1 cellular context compared by ENCODE assay signal in the genomic region with DNA sequence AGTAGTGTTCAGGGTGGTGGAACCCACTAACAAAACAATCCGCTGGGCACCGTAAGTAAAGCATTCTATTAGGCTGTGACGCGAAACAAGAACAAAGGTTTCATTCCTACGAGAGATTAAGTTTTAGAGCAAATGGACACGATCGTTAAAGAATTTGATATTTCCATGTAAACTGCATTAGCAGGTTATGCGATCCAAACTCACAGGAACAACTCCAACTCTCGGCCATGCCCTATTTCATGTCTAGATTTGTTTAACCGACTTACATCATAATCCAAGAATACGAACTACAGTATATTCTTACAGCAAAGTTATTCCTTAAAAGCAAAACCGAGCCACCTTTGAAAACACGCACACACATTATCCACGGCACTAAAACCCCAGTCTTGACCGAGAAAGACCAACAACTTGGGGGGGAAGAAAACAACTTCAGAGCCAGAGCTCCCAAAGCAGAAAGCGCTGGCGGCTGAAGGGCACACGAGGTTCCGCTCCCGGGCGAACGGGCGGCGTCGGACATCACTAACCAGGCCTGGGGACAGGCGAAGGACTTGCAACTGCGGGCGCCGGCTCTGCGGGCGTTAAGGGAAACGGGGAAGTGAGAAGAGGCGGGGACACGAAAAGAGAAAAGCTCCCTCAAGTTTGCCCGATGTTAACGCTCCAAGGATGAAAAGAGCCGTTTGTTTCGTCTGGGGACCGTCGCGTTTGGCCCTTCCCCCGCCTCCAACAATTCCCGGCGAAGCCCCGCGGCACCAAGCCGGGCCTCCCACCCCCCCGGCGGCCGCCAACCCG.
TF ChIP-seq lines count a peak whose summit lies in the region.

No MANE protein-coding gene starts in this region.

TF ChIP-seq in K562, 482 proteins besides CTCF, POLR2A, EP300 and RAD21 (continued from another document and continues in another):
- TF ChIP-seq, protein P1, sequence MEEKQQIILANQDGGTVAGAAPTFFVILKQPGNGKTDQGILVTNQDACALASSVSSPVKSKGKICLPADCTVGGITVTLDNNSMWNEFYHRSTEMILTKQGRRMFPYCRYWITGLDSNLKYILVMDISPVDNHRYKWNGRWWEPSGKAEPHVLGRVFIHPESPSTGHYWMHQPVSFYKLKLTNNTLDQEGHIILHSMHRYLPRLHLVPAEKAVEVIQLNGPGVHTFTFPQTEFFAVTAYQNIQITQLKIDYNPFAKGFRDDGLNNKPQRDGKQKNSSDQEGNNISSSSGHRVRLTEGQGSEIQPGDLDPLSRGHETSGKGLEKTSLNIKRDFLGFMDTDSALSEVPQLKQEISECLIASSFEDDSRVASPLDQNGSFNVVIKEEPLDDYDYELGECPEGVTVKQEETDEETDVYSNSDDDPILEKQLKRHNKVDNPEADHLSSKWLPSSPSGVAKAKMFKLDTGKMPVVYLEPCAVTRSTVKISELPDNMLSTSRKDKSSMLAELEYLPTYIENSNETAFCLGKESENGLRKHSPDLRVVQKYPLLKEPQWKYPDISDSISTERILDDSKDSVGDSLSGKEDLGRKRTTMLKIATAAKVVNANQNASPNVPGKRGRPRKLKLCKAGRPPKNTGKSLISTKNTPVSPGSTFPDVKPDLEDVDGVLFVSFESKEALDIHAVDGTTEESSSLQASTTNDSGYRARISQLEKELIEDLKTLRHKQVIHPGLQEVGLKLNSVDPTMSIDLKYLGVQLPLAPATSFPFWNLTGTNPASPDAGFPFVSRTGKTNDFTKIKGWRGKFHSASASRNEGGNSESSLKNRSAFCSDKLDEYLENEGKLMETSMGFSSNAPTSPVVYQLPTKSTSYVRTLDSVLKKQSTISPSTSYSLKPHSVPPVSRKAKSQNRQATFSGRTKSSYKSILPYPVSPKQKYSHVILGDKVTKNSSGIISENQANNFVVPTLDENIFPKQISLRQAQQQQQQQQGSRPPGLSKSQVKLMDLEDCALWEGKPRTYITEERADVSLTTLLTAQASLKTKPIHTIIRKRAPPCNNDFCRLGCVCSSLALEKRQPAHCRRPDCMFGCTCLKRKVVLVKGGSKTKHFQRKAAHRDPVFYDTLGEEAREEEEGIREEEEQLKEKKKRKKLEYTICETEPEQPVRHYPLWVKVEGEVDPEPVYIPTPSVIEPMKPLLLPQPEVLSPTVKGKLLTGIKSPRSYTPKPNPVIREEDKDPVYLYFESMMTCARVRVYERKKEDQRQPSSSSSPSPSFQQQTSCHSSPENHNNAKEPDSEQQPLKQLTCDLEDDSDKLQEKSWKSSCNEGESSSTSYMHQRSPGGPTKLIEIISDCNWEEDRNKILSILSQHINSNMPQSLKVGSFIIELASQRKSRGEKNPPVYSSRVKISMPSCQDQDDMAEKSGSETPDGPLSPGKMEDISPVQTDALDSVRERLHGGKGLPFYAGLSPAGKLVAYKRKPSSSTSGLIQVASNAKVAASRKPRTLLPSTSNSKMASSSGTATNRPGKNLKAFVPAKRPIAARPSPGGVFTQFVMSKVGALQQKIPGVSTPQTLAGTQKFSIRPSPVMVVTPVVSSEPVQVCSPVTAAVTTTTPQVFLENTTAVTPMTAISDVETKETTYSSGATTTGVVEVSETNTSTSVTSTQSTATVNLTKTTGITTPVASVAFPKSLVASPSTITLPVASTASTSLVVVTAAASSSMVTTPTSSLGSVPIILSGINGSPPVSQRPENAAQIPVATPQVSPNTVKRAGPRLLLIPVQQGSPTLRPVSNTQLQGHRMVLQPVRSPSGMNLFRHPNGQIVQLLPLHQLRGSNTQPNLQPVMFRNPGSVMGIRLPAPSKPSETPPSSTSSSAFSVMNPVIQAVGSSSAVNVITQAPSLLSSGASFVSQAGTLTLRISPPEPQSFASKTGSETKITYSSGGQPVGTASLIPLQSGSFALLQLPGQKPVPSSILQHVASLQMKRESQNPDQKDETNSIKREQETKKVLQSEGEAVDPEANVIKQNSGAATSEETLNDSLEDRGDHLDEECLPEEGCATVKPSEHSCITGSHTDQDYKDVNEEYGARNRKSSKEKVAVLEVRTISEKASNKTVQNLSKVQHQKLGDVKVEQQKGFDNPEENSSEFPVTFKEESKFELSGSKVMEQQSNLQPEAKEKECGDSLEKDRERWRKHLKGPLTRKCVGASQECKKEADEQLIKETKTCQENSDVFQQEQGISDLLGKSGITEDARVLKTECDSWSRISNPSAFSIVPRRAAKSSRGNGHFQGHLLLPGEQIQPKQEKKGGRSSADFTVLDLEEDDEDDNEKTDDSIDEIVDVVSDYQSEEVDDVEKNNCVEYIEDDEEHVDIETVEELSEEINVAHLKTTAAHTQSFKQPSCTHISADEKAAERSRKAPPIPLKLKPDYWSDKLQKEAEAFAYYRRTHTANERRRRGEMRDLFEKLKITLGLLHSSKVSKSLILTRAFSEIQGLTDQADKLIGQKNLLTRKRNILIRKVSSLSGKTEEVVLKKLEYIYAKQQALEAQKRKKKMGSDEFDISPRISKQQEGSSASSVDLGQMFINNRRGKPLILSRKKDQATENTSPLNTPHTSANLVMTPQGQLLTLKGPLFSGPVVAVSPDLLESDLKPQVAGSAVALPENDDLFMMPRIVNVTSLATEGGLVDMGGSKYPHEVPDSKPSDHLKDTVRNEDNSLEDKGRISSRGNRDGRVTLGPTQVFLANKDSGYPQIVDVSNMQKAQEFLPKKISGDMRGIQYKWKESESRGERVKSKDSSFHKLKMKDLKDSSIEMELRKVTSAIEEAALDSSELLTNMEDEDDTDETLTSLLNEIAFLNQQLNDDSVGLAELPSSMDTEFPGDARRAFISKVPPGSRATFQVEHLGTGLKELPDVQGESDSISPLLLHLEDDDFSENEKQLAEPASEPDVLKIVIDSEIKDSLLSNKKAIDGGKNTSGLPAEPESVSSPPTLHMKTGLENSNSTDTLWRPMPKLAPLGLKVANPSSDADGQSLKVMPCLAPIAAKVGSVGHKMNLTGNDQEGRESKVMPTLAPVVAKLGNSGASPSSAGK (IDR thresholded peaks at IDR 0.05): peak; percentile 67
- TF ChIP-seq NBN (IDR thresholded peaks at IDR 0.05; ENCODE audit: low read depth): 0 out of 2 replicates have a peak, but pooled peaks have one; percentile 59
- TF ChIP-seq, protein P2, sequence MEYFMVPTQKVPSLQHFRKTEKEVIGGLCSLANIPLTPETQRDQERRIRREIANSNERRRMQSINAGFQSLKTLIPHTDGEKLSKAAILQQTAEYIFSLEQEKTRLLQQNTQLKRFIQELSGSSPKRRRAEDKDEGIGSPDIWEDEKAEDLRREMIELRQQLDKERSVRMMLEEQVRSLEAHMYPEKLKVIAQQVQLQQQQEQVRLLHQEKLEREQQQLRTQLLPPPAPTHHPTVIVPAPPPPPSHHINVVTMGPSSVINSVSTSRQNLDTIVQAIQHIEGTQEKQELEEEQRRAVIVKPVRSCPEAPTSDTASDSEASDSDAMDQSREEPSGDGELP (CRISPR knock-in tag; IDR thresholded peaks at IDR 0.05; ENCODE audit: borderline replicate concordance): peak; percentile 22; the same call in 1 of the 2 replicates
- TF ChIP-seq DACH1 (IDR thresholded peaks at IDR 0.05; ENCODE audit: partially characterized antibody): no peak
- peak in 1 of 2 experiments; percentile 76; a peak in 2 of 4 replicates for TF ChIP-seq HDAC1 (IDR thresholded peaks at IDR 0.05)
- TF ChIP-seq ZNF263 (CRISPR knock-in tag; IDR thresholded peaks at IDR 0.05; ENCODE audit: borderline replicate concordance): no peak
- TF ChIP-seq, protein P3, sequence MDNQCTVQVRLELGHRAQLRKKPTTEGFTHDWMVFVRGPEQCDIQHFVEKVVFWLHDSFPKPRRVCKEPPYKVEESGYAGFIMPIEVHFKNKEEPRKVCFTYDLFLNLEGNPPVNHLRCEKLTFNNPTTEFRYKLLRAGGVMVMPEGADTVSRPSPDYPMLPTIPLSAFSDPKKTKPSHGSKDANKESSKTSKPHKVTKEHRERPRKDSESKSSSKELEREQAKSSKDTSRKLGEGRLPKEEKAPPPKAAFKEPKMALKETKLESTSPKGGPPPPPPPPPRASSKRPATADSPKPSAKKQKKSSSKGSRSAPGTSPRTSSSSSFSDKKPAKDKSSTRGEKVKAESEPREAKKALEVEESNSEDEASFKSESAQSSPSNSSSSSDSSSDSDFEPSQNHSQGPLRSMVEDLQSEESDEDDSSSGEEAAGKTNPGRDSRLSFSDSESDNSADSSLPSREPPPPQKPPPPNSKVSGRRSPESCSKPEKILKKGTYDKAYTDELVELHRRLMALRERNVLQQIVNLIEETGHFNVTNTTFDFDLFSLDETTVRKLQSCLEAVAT (IDR thresholded peaks at IDR 0.05): peak in 1 of 2 experiments; percentile 80; a peak in 3 of 4 replicates
- TF ChIP-seq, protein P4, sequence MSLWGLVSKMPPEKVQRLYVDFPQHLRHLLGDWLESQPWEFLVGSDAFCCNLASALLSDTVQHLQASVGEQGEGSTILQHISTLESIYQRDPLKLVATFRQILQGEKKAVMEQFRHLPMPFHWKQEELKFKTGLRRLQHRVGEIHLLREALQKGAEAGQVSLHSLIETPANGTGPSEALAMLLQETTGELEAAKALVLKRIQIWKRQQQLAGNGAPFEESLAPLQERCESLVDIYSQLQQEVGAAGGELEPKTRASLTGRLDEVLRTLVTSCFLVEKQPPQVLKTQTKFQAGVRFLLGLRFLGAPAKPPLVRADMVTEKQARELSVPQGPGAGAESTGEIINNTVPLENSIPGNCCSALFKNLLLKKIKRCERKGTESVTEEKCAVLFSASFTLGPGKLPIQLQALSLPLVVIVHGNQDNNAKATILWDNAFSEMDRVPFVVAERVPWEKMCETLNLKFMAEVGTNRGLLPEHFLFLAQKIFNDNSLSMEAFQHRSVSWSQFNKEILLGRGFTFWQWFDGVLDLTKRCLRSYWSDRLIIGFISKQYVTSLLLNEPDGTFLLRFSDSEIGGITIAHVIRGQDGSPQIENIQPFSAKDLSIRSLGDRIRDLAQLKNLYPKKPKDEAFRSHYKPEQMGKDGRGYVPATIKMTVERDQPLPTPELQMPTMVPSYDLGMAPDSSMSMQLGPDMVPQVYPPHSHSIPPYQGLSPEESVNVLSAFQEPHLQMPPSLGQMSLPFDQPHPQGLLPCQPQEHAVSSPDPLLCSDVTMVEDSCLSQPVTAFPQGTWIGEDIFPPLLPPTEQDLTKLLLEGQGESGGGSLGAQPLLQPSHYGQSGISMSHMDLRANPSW (CRISPR knock-in tag; IDR thresholded peaks at IDR 0.05): peak; percentile 14; the same call in 1 of the 2 replicates
- TF ChIP-seq YY1 (IDR thresholded peaks at IDR 0.05; ENCODE audit: borderline replicate concordance in 1 of 3, control insufficient read depth in 1 of 3, extremely low read depth in 1 of 3, insufficient read depth in 3 of 3, insufficient read length in 1 of 3, insufficient replicate concordance in 2 of 3, low read depth in 1 of 3, low read length in 2 of 3): peak in 2 of 3 experiments; percentile 7 to 36
- TF ChIP-seq ZNF212 (CRISPR knock-in tag; IDR thresholded peaks at IDR 0.05): peak; percentile 71; the same call in 1 of the 2 replicates
- TF ChIP-seq ZNF124 (CRISPR knock-in tag; IDR thresholded peaks at IDR 0.05): no peak
- no peak for TF ChIP-seq SREBF2 (CRISPR knock-in tag; IDR thresholded peaks at IDR 0.05)
- TF ChIP-seq NFRKB (IDR thresholded peaks at IDR 0.05; ENCODE audit: low read depth): 0 out of 2 replicates have a peak, but pooled peaks have one; percentile 41
- 0 out of 2 replicates have a peak, but pooled peaks have one; percentile 28 for TF ChIP-seq NFATC3 (IDR thresholded peaks at IDR 0.05)
- TF ChIP-seq, protein P5, sequence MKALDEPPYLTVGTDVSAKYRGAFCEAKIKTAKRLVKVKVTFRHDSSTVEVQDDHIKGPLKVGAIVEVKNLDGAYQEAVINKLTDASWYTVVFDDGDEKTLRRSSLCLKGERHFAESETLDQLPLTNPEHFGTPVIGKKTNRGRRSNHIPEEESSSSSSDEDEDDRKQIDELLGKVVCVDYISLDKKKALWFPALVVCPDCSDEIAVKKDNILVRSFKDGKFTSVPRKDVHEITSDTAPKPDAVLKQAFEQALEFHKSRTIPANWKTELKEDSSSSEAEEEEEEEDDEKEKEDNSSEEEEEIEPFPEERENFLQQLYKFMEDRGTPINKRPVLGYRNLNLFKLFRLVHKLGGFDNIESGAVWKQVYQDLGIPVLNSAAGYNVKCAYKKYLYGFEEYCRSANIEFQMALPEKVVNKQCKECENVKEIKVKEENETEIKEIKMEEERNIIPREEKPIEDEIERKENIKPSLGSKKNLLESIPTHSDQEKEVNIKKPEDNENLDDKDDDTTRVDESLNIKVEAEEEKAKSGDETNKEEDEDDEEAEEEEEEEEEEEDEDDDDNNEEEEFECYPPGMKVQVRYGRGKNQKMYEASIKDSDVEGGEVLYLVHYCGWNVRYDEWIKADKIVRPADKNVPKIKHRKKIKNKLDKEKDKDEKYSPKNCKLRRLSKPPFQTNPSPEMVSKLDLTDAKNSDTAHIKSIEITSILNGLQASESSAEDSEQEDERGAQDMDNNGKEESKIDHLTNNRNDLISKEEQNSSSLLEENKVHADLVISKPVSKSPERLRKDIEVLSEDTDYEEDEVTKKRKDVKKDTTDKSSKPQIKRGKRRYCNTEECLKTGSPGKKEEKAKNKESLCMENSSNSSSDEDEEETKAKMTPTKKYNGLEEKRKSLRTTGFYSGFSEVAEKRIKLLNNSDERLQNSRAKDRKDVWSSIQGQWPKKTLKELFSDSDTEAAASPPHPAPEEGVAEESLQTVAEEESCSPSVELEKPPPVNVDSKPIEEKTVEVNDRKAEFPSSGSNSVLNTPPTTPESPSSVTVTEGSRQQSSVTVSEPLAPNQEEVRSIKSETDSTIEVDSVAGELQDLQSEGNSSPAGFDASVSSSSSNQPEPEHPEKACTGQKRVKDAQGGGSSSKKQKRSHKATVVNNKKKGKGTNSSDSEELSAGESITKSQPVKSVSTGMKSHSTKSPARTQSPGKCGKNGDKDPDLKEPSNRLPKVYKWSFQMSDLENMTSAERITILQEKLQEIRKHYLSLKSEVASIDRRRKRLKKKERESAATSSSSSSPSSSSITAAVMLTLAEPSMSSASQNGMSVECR (CRISPR knock-in tag; IDR thresholded peaks at IDR 0.05): 0 out of 2 replicates have a peak, but pooled peaks have one; percentile 0
- peak; percentile 23; the same call in 1 of the 2 replicates for TF ChIP-seq DIDO1 (tag; IDR thresholded peaks at IDR 0.05; ENCODE audit: low read depth)
- no peak for TF ChIP-seq ZNF24 (IDR thresholded peaks at IDR 0.05)
- 0 out of 2 replicates have a peak, but pooled peaks have one; percentile 29 for TF ChIP-seq LEF1 (IDR thresholded peaks at IDR 0.05)
- TF ChIP-seq KDM4B (IDR thresholded peaks at IDR 0.05; ENCODE audit: borderline replicate concordance in 2 of 2, low read depth in 1 of 2): no peak
- no peak; the same call in none of the 2 replicates for TF ChIP-seq SMARCC2 (IDR thresholded peaks at IDR 0.05; ENCODE audit: low read depth)
- TF ChIP-seq TBL1XR1 (IDR thresholded peaks at IDR 0.05; ENCODE audit: low read length in 2 of 2): no peak
